In genomic region chr17:4704574-4704907, GRCh38 we compare ENCODE assay signal across 5 cellular contexts. TPM values are rescaled to one million over a fixed set of nuclear protein-coding genes. Genes with fewer than 3 reads are reported as not detected.
A peak's percentile ranks its signal among the peaks of the same experiment; 100 is the strongest.
DNase-seq lines count a peak whose midpoint lies in the region; FAIRE-seq and TF ChIP-seq lines count a peak whose summit lies in the region.
"Not testable (repeated sequence)": the region's sequence is repeated elsewhere in the genome, so short reads cannot be mapped to it uniquely, and the experiment has no call there.

No MANE protein-coding gene starts in this region.

- CTCF ChIA-PET in activated CD4-positive, alpha-beta memory T cell treated with anti-CD3 and anti-CD28 coated beads for 36 hours (lab: Charles Lee) = interaction anchor here (3.1 kb wide), 1 partner anchor 85 kb away, joined by 18 read pairs; no protein-coding TSS in a partner anchor

- intact Hi-C loops in activated CD4-positive, alpha-beta memory T cell treated with anti-CD3 and anti-CD28 coated beads for 36 hours (cut with micrococcal nuclease); kidney (cut with DNase I): not testable (repeated sequence)
- intact Hi-C loops in dorsolateral prefrontal cortex (cut with DNase I) = loop anchor here (1.0 kb wide), 2 partner anchors 27 to 149 kb away; partner anchors contain the start of genes MED11 (in 2 of the 2) and MYBBP1A (in 1 of the 2)

- H3K27me3 ChIP-seq in HUES48 (ENCODE audit: control insufficient read depth, insufficient read depth, low read length); dorsolateral prefrontal cortex: not testable (repeated sequence)

- not testable (repeated sequence) for FAIRE-seq in kidney (lab: Jason Lieb, UNC)

- POLR2A ChIA-PET in activated CD4-positive, alpha-beta memory T cell treated with anti-CD3 and anti-CD28 coated beads for 36 hours (lab: Charles Lee) = interaction anchor here (1.5 to 2.7 kb wide), 2 partner anchors 26 to 85 kb away, joined by 6 to 9 read pairs; partner anchors contain the start of gene MED11

- peak overlapping the region; percentile 97 for H3K27ac Mint-ChIP-seq in activated CD4-positive, alpha-beta memory T cell treated with anti-CD3 and anti-CD28 coated beads for 36 hours
- peak overlapping the region; percentile 95 for H3K27ac Mint-ChIP-seq in progenitor cell of endocrine pancreas

- not testable (repeated sequence) for TF ChIP-seq CTCF in dorsolateral prefrontal cortex (IDR thresholded peaks at IDR 0.05 in 54 of 56, conservative IDR thresholded peaks at IDR 0.05 in 2 of 56; ENCODE audit: low read depth in 1 of 56, partially characterized antibody in 56 of 56); kidney (IDR thresholded peaks at IDR 0.05; ENCODE audit: borderline replicate concordance, extremely low read depth, insufficient read depth); progenitor cell of endocrine pancreas (IDR thresholded peaks at IDR 0.05; ENCODE audit: unreplicated experiment)

- H3K4me1 Mint-ChIP-seq in activated CD4-positive, alpha-beta memory T cell treated with anti-CD3 and anti-CD28 coated beads for 36 hours (ENCODE audit: low read depth) = peaks cover 56% of the 10 kb centered on the region
- H3K4me1 Mint-ChIP-seq in progenitor cell of endocrine pancreas (ENCODE audit: low read depth) = peaks cover 18% of the 10 kb centered on the region

- H3K27ac ChIP-seq in HUES48 (ENCODE audit: low read depth, low read length) = peak overlapping the region; percentile 87
- H3K27ac ChIP-seq in dorsolateral prefrontal cortex = peak overlapping the region in 54 of 59 donors; percentile 9 to 95 (median 82)
- not testable (repeated sequence) for H3K27ac ChIP-seq in kidney (ENCODE audit: low read depth in 2 of 2, low read length in 2 of 2)

- DNase-seq in activated CD4-positive, alpha-beta memory T cell treated with anti-CD3 and anti-CD28 coated beads for 36 hours = peak; percentile 28
- DNase-seq in dorsolateral prefrontal cortex; kidney; progenitor cell of endocrine pancreas (ENCODE audit: low spot score, unreplicated experiment): not testable (repeated sequence)

- H3K9ac ChIP-seq in HUES48 (ENCODE audit: low read depth, low read length) (peak overlapping the region; percentile 90), kidney (ENCODE audit: low read length in 2 of 2) (peak overlapping the region in 1 of 2 donors; percentile 72)

- peaks cover 13% of the 10 kb centered on the region for H3K4me1 ChIP-seq in HUES48 (ENCODE audit: control insufficient read depth, insufficient read depth, low read length)
- not testable (repeated sequence) for H3K4me1 ChIP-seq in kidney (ENCODE audit: control insufficient read depth in 1 of 2, insufficient read depth in 1 of 2, low read depth in 1 of 2, low read length in 2 of 2)

- H3K9me3 Mint-ChIP-seq in activated CD4-positive, alpha-beta memory T cell treated with anti-CD3 and anti-CD28 coated beads for 36 hours; progenitor cell of endocrine pancreas (ENCODE audit: low read depth): not testable (repeated sequence)

- H3K4me3 Mint-ChIP-seq in activated CD4-positive, alpha-beta memory T cell treated with anti-CD3 and anti-CD28 coated beads for 36 hours = peak overlapping the region; percentile 92
- H3K4me3 Mint-ChIP-seq in progenitor cell of endocrine pancreas (ENCODE audit: low read depth) = peak overlapping the region; percentile 93

- not testable (repeated sequence) for H3K9me3 ChIP-seq in HUES48 (ENCODE audit: control insufficient read depth, insufficient read depth, low read length); kidney (ENCODE audit: control insufficient read depth in 1 of 2, low read length in 2 of 2)

- H3K4me3 ChIP-seq in HUES48 (ENCODE audit: low read depth, low read length) (peak overlapping the region; percentile 94; the same call in 1 of the 2 replicates), dorsolateral prefrontal cortex (peak overlapping the region; percentile 67 to 100 (median 95)), kidney (ENCODE audit: low read length in 2 of 2) (peak overlapping the region; percentile 76 to 78)

- H3K27me3 Mint-ChIP-seq in activated CD4-positive, alpha-beta memory T cell treated with anti-CD3 and anti-CD28 coated beads for 36 hours; progenitor cell of endocrine pancreas: not testable (repeated sequence)

- not testable (repeated sequence) for H3K36me3 ChIP-seq in HUES48 (ENCODE audit: control insufficient read depth, insufficient read depth, low read length); kidney (ENCODE audit: control insufficient read depth in 1 of 2, insufficient read depth in 2 of 2, low read length in 2 of 2)

- not testable (repeated sequence) for H3K36me3 Mint-ChIP-seq in activated CD4-positive, alpha-beta memory T cell treated with anti-CD3 and anti-CD28 coated beads for 36 hours; progenitor cell of endocrine pancreas (ENCODE audit: insufficient read depth)

RNA-seq across cellular contexts. Expression of gene PELP1, which starts 0.6 kb away (rescaled TPM):
- 100 to 1,000 TPM in 1 of 2 experiments, 10 to 100 TPM in 1; 96.1 to 101 TPM for total RNA-seq in activated CD4-positive, alpha-beta memory T cell treated with anti-CD3 and anti-CD28 coated beads for 36 hours
- total RNA-seq in dorsolateral prefrontal cortex (100 to 1,000 TPM in 1 of 120 experiments, 10 to 100 TPM in 119; 56.4 to 101 (median 70.6) TPM), kidney (49.0 TPM), progenitor cell of endocrine pancreas (95.2 and 103 TPM in 2 replicates)
- 20.9 TPM for polyA plus RNA-seq in kidney (ENCODE audit: insufficient read depth, low read depth, low replicate concordance)

RNA-seq across cellular contexts. Expression of gene ARRB2, which starts 5.9 kb away (rescaled TPM):
- 100 to 1,000 TPM; 210 to 226 TPM for total RNA-seq in activated CD4-positive, alpha-beta memory T cell treated with anti-CD3 and anti-CD28 coated beads for 36 hours
- total RNA-seq in dorsolateral prefrontal cortex (100 to 1,000 TPM in 45 of 120 experiments, 10 to 100 TPM in 75; 66.2 to 131 (median 94.9) TPM), kidney (63.1 TPM), progenitor cell of endocrine pancreas (52.6 and 53.8 TPM in 2 replicates)
- polyA plus RNA-seq in kidney (ENCODE audit: insufficient read depth, low read depth, low replicate concordance) = 32.8 TPM

RNA-seq across cellular contexts. Expression of gene MED11, which starts 26.7 kb away (rescaled TPM):
- 10 to 100 TPM; 20.4 to 21.8 TPM for total RNA-seq in activated CD4-positive, alpha-beta memory T cell treated with anti-CD3 and anti-CD28 coated beads for 36 hours
- total RNA-seq in dorsolateral prefrontal cortex (10 to 100 TPM in 112 of 120 experiments, 1 to 10 TPM in 8; 7.9 to 21.7 (median 14.7) TPM), kidney (19.0 TPM), progenitor cell of endocrine pancreas (19.6 and 22.4 TPM in 2 replicates)
- 58.4 TPM for polyA plus RNA-seq in kidney (ENCODE audit: insufficient read depth, low read depth, low replicate concordance)

RNA-seq across cellular contexts. Expression of gene ZMYND15, which starts 35.1 kb away (rescaled TPM):
- total RNA-seq in activated CD4-positive, alpha-beta memory T cell treated with anti-CD3 and anti-CD28 coated beads for 36 hours = under 1 TPM; 0.10 to 0.24 TPM
- total RNA-seq in dorsolateral prefrontal cortex (1 to 10 TPM in 92 of 120 experiments, under 1 TPM in 28; 0.46 to 3.6 (median 1.4) TPM), kidney (5.1 TPM), progenitor cell of endocrine pancreas (0.18 and 0.22 TPM in 2 replicates)
- polyA plus RNA-seq in kidney (ENCODE audit: insufficient read depth, low read depth, low replicate concordance) = 1.3 TPM

RNA-seq across cellular contexts. Expression of gene CXCL16, which starts 35.2 kb away (rescaled TPM):
- total RNA-seq in activated CD4-positive, alpha-beta memory T cell treated with anti-CD3 and anti-CD28 coated beads for 36 hours = 1 to 10 TPM; 3.1 to 3.4 TPM
- 10 to 100 TPM in 86 of 120 experiments, 1 to 10 TPM in 34; 4.0 to 31.9 (median 13.0) TPM for total RNA-seq in dorsolateral prefrontal cortex
- total RNA-seq in kidney = 83.0 TPM
- polyA plus RNA-seq in kidney (ENCODE audit: insufficient read depth, low read depth, low replicate concordance) = 22.5 TPM
- total RNA-seq in progenitor cell of endocrine pancreas = 4.0 and 4.3 TPM in 2 replicates
